In genomic region chr7:87152112-87152896, GRCh38 we compare ENCODE assay signal across 1 cellular context.
TF ChIP-seq lines count a peak whose summit lies in the region.

Gene DMTF1, plus strand, starts transcription at chr7:87152453. Its CDS starts 12,489 bp downstream, at chr7:87164942.

TF ChIP-seq in HepG2, 621 proteins besides CTCF, POLR2A, EP300 and RAD21 (continued from another document and continues in another):
- TF ChIP-seq E2F1 (CRISPR knock-in tag; IDR thresholded peaks at IDR 0.05) (peak; percentile 97), POGK (CRISPR knock-in tag; conservative IDR thresholded peaks at IDR 0.05) (peak; percentile 45; the same call in 1 of the 2 replicates), MTA1 (CRISPR knock-in tag; IDR thresholded peaks at IDR 0.05; ENCODE audit: borderline replicate concordance) (peak; percentile 74; the same call in 1 of the 2 replicates), STAT5B (CRISPR knock-in tag; IDR thresholded peaks at IDR 0.05) (0 out of 2 replicates have a peak, but pooled peaks have one; percentile 63), KDM5A (IDR thresholded peaks at IDR 0.05; ENCODE audit: borderline replicate concordance, low read length) (no peak; the same call in 1 of the 2 replicates), SMAD9 (CRISPR knock-in tag; IDR thresholded peaks at IDR 0.05) (0 out of 2 replicates have a peak, but pooled peaks have one; percentile 3), YEATS2 (CRISPR knock-in tag; IDR thresholded peaks at IDR 0.05; ENCODE audit: borderline replicate concordance) (peak; percentile 91), ZNF7 (CRISPR knock-in tag; IDR thresholded peaks at IDR 0.05) (no peak), RELA (CRISPR knock-in tag; IDR thresholded peaks at IDR 0.05) (peak; percentile 37; the same call in 1 of the 2 replicates), LRRFIP1 (CRISPR knock-in tag; conservative IDR thresholded peaks at IDR 0.05) (no peak), PRPF4 (IDR thresholded peaks at IDR 0.05; ENCODE audit: low read depth, low read length, poor library complexity, severe bottlenecking) (no peak), ZNF710 (CRISPR knock-in tag; IDR thresholded peaks at IDR 0.05; ENCODE audit: borderline replicate concordance) (peak; percentile 61), MAZ (IDR thresholded peaks at IDR 0.05; ENCODE audit: borderline replicate concordance, low read depth, low read length) (peak; percentile 98), MAZ (CRISPR knock-in tag; IDR thresholded peaks at IDR 0.05; ENCODE audit: low read depth) (peak; percentile 93), POLR2AphosphoS2 (IDR thresholded peaks at IDR 0.05; ENCODE audit: low read depth, low read length) (no peak), MED8 (CRISPR knock-in tag; IDR thresholded peaks at IDR 0.05; ENCODE audit: insufficient replicate concordance) (peak; percentile 57), TAF1 (CRISPR knock-in tag; IDR thresholded peaks at IDR 0.05) (peak; percentile 88), ZNF572 (CRISPR knock-in tag; IDR thresholded peaks at IDR 0.05) (no peak; the same call in 1 of the 2 replicates), DBP (CRISPR knock-in tag; IDR thresholded peaks at IDR 0.05; ENCODE audit: not compliant biosample characterization) (peak; percentile 81), HOXA3 (CRISPR knock-in tag; IDR thresholded peaks at IDR 0.05) (peak; percentile 83; the same call in 1 of the 2 replicates), ZSCAN25 (CRISPR knock-in tag; IDR thresholded peaks at IDR 0.05) (peak; percentile 64; the same call in 1 of the 2 replicates), USF2 (IDR thresholded peaks at IDR 0.05; ENCODE audit: low read depth, low read length) (no peak), USF2 (CRISPR knock-in tag; IDR thresholded peaks at IDR 0.05; ENCODE audit: borderline replicate concordance) (no peak; the same call in 1 of the 2 replicates), ZNF724P (CRISPR knock-in tag; IDR thresholded peaks at IDR 0.05; ENCODE audit: borderline replicate concordance) (peak; percentile 64; the same call in 1 of the 2 replicates), ATF3 (CRISPR knock-in tag; IDR thresholded peaks at IDR 0.05) (peak; percentile 55; the same call in 1 of the 2 replicates), ZNF33A (CRISPR knock-in tag; IDR thresholded peaks at IDR 0.05; ENCODE audit: borderline replicate concordance) (no peak), NR2F6 (IDR thresholded peaks at IDR 0.05) (no peak), NR2F6 (CRISPR knock-in tag; IDR thresholded peaks at IDR 0.05) (peak; percentile 40; the same call in 1 of the 2 replicates), HMGXB3 (CRISPR knock-in tag; IDR thresholded peaks at IDR 0.05; ENCODE audit: borderline replicate concordance) (no peak; the same call in 1 of the 2 replicates), ARID3A (IDR thresholded peaks at IDR 0.05; ENCODE audit: low read depth, low read length) (no peak), SMC3 (IDR thresholded peaks at IDR 0.05; ENCODE audit: low read length) (no peak), CREB3 (CRISPR knock-in tag; IDR thresholded peaks at IDR 0.05) (peak; percentile 79), ASH2L (IDR thresholded peaks at IDR 0.05; ENCODE audit: insufficient read length, low read depth, low read length) (peak; percentile 96), ZNF367 (CRISPR knock-in tag; IDR thresholded peaks at IDR 0.05; ENCODE audit: borderline replicate concordance) (no peak), ZNF501 (CRISPR knock-in tag; IDR thresholded peaks at IDR 0.05) (peak; percentile 96), HMGA1 (CRISPR knock-in tag; conservative IDR thresholded peaks at IDR 0.05) (no peak), NCOR1 (IDR thresholded peaks at IDR 0.05; ENCODE audit: borderline replicate concordance, low read length) (0 out of 2 replicates have a peak, but pooled peaks have one; percentile 42), ZGPAT (CRISPR knock-in tag; IDR thresholded peaks at IDR 0.05) (peak; percentile 96), NFRKB (IDR thresholded peaks at IDR 0.05) (no peak)
